Comparison of ENCODE assay signal across 1 cellular context in the genomic region with DNA sequence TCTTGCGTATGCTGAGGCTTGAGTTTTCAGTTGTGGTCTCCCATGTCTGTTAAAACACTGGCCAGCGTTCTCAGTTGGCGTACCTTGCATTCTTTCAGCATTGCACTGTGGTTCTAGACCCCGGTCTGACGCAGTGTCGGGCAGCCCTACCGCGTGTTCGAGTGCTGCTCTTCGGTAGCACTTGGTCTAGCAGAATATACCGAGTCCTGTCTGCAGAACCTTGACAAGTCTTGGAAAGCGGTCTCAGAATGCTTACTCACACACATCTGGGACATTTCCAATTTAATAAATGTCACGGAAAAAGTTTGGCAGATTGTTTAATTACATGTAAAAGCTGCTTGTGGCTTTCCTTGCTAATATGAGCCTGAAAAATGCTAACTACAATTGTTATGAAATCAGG.
TF ChIP-seq lines count a peak whose summit lies in the region.

No MANE protein-coding gene starts in this region.

TF ChIP-seq in IMR-90, 13 proteins besides CTCF, POLR2A, EP300 and RAD21:
- TF ChIP-seq BHLHE40 (IDR thresholded peaks at IDR 0.05; ENCODE audit: low read depth, low read length) (no peak), RFX5 (IDR thresholded peaks at IDR 0.05; ENCODE audit: low read depth, low read length) (no peak), SMC3 (IDR thresholded peaks at IDR 0.05; ENCODE audit: low read depth, low read length) (no peak), MAFK (IDR thresholded peaks at IDR 0.05; ENCODE audit: low read depth, low read length) (no peak), CEBPB (IDR thresholded peaks at IDR 0.05; ENCODE audit: low read depth, low read length) (no peak)
- TF ChIP-seq, protein P1, sequence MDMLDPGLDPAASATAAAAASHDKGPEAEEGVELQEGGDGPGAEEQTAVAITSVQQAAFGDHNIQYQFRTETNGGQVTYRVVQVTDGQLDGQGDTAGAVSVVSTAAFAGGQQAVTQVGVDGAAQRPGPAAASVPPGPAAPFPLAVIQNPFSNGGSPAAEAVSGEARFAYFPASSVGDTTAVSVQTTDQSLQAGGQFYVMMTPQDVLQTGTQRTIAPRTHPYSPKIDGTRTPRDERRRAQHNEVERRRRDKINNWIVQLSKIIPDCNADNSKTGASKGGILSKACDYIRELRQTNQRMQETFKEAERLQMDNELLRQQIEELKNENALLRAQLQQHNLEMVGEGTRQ (IDR thresholded peaks at IDR 0.05; ENCODE audit: low read depth, low read length), result no peak
